ENCODE assay signal across 15 cellular contexts in the genomic region with DNA sequence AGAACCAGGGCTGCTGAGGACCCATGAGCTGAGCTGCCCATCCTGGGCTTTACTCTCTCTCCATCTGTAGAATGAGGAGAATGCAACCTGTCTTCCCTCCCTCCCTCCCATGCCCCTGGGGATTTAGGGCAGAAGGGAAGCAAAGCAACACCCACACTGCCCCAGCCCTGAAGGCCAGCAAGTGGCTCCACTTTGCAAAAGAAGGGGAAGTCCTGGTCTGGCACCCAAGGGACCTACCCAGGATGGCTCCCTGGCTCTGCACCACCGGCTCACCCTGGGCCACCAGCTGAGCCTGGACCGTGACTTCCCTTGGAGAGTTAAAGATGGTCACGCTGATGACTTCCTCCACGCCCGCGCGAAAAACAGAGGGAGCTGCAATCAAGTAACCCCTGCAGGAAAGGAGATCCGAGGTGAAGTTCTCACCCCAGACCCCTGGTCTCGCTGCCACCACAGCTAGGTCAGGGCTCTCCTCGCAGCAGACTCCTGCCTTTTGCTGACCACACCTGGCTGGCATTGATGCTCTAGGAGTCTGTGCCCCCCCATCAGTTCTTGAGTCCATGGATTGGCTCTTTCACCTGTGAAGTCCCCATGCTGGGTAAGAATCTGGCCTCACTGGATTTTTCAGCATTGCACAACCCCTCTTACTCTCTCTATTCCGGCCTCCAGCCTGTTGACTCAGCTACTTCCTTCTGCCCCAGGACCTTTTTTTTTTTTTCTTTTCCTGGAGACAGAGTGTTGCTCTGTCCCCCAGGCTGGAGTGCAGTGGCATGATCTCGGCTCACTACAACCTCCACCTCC. TPM values are rescaled to one million over a fixed set of nuclear protein-coding genes. Genes with fewer than 3 reads are reported as not detected.
DNase-seq lines count a peak whose midpoint lies in the region; ATAC-seq and TF ChIP-seq lines count a peak whose summit lies in the region.
"Had no signal": no experiment of that assay in that cellular context is flagged by ENCODE, and none has a peak within 500 bp of the region (broad histone marks: within the 10 kb centered on the region; RNA-seq: fewer than 3 reads in every experiment).

No MANE protein-coding gene starts in this region.

- TF ChIP-seq CTCF in right atrium auricular region (IDR thresholded peaks at IDR 0.05) (no peak), MCF 10A (IDR thresholded peaks at IDR 0.05; ENCODE audit: unreplicated experiment) (no peak), upper lobe of right lung (IDR thresholded peaks at IDR 0.05) (no peak), endodermal cell (conservative IDR thresholded peaks at IDR 0.05) (no peak)

- H3K4me1 Mint-ChIP-seq in MCF 10A (ENCODE audit: insufficient read depth, unreplicated experiment) (peaks cover 26% of the 10 kb centered on the region), endodermal cell (peaks cover 5% of the 10 kb centered on the region)

- POLR2A ChIA-PET in MCF 10A (lab: Yijun Ruan, JAX), result interaction anchor here (0.6 to 0.7 kb wide), 3 partner anchors 28 to 512 kb away, joined by 3 read pairs; no protein-coding TSS in a partner anchor

- H3K27ac Mint-ChIP-seq in MCF 10A (ENCODE audit: low read depth, unreplicated experiment) (no peak overlapping the region), endodermal cell (no peak overlapping the region)

- no peak overlapping the region for H3K9ac ChIP-seq in endodermal cell (ENCODE audit: extremely low read depth, low read length, poor library complexity, severe bottlenecking)

- WGBS in endodermal cell (ENCODE audit: insufficient coverage in 1 of 2, insufficient read length in 1 of 2), 2 experiments, result 92 to 96% methylated on average over 11 to 12 of the region's 12 CpGs

- no peaks in the 10 kb centered on the region for H3K4me1 ChIP-seq in right atrium auricular region
- peaks cover 25% of the 10 kb centered on the region for H3K4me1 ChIP-seq in upper lobe of right lung
- no peaks in the 10 kb centered on the region for H3K4me1 ChIP-seq in endodermal cell (ENCODE audit: control insufficient read depth, insufficient read depth, low read length)

- H3K4me3 Mint-ChIP-seq in MCF 10A (ENCODE audit: unreplicated experiment), result no peak overlapping the region
- no peak overlapping the region for H3K4me3 Mint-ChIP-seq in endodermal cell

- no TSS peak for BruUV-seq in MCF 10A (replicated peaks; lab: Mats Ljungman, UMichigan)

- H3K4me3 ChIP-seq in right atrium auricular region (no peak overlapping the region), upper lobe of right lung (no peak overlapping the region), endodermal cell (ENCODE audit: low read length) (no peak overlapping the region)
- H3K4me3 ChIP-seq: tibial nerve had no signal

- ATAC-seq in Right ventricle myocardium inferior (peak; percentile 46), upper lobe of right lung (peak; percentile 83)

- H3K27ac ChIP-seq in right atrium auricular region, result no peak overlapping the region
- peak overlapping the region; percentile 75 for H3K27ac ChIP-seq in upper lobe of right lung
- no peak overlapping the region for H3K27ac ChIP-seq in endodermal cell (ENCODE audit: low read depth, low read length)
- H3K27ac ChIP-seq: 22Rv1, tibial nerve had no signal

- H3K36me3 ChIP-seq in right atrium auricular region (no peaks in the 10 kb centered on the region), upper lobe of right lung (no peaks in the 10 kb centered on the region), endodermal cell (ENCODE audit: control insufficient read depth, insufficient read depth, low read length) (no peaks in the 10 kb centered on the region)

- CTCF ChIA-PET in MCF 10A (lab: Yijun Ruan, JAX), result no interaction called here

- peaks cover 0 to 11% of the 10 kb centered on the region in 2 donors for H3K27me3 ChIP-seq in right atrium auricular region
- peaks cover 13% of the 10 kb centered on the region for H3K27me3 ChIP-seq in upper lobe of right lung
- peaks cover 11% of the 10 kb centered on the region for H3K27me3 ChIP-seq in endodermal cell (ENCODE audit: control insufficient read depth, insufficient read depth, low read length, poor library complexity, severe bottlenecking)

- peaks cover under 1% of the 10 kb centered on the region for H3K27me3 Mint-ChIP-seq in MCF 10A (ENCODE audit: insufficient read depth, unreplicated experiment)
- H3K27me3 Mint-ChIP-seq in endodermal cell (ENCODE audit: insufficient read depth), result peaks cover 11% of the 10 kb centered on the region

- H3K9me3 Mint-ChIP-seq in MCF 10A (ENCODE audit: unreplicated experiment), result no peaks in the 10 kb centered on the region
- peaks cover 17% of the 10 kb centered on the region for H3K9me3 Mint-ChIP-seq in endodermal cell

- intact Hi-C loops in Right ventricle myocardium inferior (cut with DNase I), result no loop called here
- intact Hi-C loops in MCF 10A (cut with micrococcal nuclease), result no loop called here
- intact Hi-C loops in upper lobe of right lung (cut with DNase I), result no loop called here

- DNase-seq in Right ventricle myocardium inferior (ENCODE audit: missing footprints) (no peak), right atrium auricular region (ENCODE audit: low spot score) (no peak), MCF 10A (ENCODE audit: unreplicated experiment) (peak; percentile 89), islet precursor cell (peak; percentile 71), upper lobe of right lung (no peak), T-helper 1 cell (no peak), NCI-H187 treated with DMSO at 0.1 percent for 48 hours (lab: John Stamatoyannopoulos, UW) (no peak), endodermal cell (no peak)
- DNase-seq: amniotic stem cell, DMS79, erythroblast, NCI-H526 treated with DMSO at 0.1 percent for 48 hours, right cardiac atrium had no signal

- H3K9me3 ChIP-seq in right atrium auricular region (peaks cover 0 to 25% of the 10 kb centered on the region in 2 donors), upper lobe of right lung (no peaks in the 10 kb centered on the region), endodermal cell (ENCODE audit: control insufficient read depth, low read length) (peaks cover 16% of the 10 kb centered on the region)

- H3K36me3 Mint-ChIP-seq in MCF 10A (ENCODE audit: insufficient read depth, unreplicated experiment) (peaks cover 7% of the 10 kb centered on the region), endodermal cell (ENCODE audit: low read depth) (peaks cover 19% of the 10 kb centered on the region)

RNA-seq across cellular contexts. Expression of gene CPAMD8, which starts 4.6 kb away (rescaled TPM):
- total RNA-seq in Right ventricle myocardium inferior (16.0 TPM), right atrium auricular region (10 to 100 TPM in 1 of 2 donors, 1 to 10 TPM in 1; 5.5 to 21.4 TPM), MCF 10A (2022) (1.3 and 2.3 TPM in 2 replicates), upper lobe of right lung (50.9 TPM), endodermal cell (10 to 100 TPM; 19.7 to 22.9 TPM)
- 15.1 TPM for polyA plus RNA-seq in endodermal cell (2013, experiment 1 of 2)
- polyA plus RNA-seq in endodermal cell (2013, experiment 2 of 2), result 11.6 TPM

RNA-seq across cellular contexts. Expression of gene HAUS8, which starts 53.3 kb away (rescaled TPM):
- total RNA-seq in Right ventricle myocardium inferior (5.4 TPM), right atrium auricular region (1 to 10 TPM; 2.5 to 5.0 TPM), MCF 10A (2022) (6.6 and 8.4 TPM in 2 replicates), upper lobe of right lung (8.1 TPM), endodermal cell (10 to 100 TPM; 19.4 to 19.9 TPM)
- 26.3 TPM for polyA plus RNA-seq in endodermal cell (2013, experiment 1 of 2)
- 17.7 TPM for polyA plus RNA-seq in endodermal cell (2013, experiment 2 of 2)

RNA-seq across cellular contexts. Expression of gene MYO9B, which starts 53.6 kb away (rescaled TPM):
- total RNA-seq in Right ventricle myocardium inferior (33.2 TPM), right atrium auricular region (10 to 100 TPM; 25.4 to 40.8 TPM), MCF 10A (2022) (43.5 and 49.5 TPM in 2 replicates), upper lobe of right lung (137 TPM), endodermal cell (10 to 100 TPM; 79.4 to 96.8 TPM)
- 92.6 TPM for polyA plus RNA-seq in endodermal cell (2013, experiment 1 of 2)
- polyA plus RNA-seq in endodermal cell (2013, experiment 2 of 2), result 90.7 TPM

Comparison
In these comparisons a context has a peak if more than half of its experiments do, and no peak if none do; other contexts are left out.
1. DNase-seq: peak in MCF 10A (single experiment) and islet precursor cell (single experiment); none in Right ventricle myocardium inferior (single experiment), right atrium auricular region (single experiment), upper lobe of right lung (single experiment), T-helper 1 cell (0 of 5), NCI-H187 treated with DMSO at 0.1 percent for 48 hours (single experiment) and endodermal cell (single experiment).